22 cellular contexts compared by ENCODE assay signal in genomic region chr1:163781146-163781545, GRCh38.
DNase-seq lines count a peak whose midpoint lies in the region; ATAC-seq, FAIRE-seq and TF ChIP-seq lines count a peak whose summit lies in the region.
"Had no signal": no experiment of that assay in that cellular context is flagged by ENCODE, and none has a peak within 500 bp of the region (broad histone marks: within the 10 kb centered on the region; RNA-seq: fewer than 3 reads in every experiment).

No MANE protein-coding gene starts in this region.

- DNase-seq in HepG2 (ENCODE audit: low spot score) (no peak), right lobe of liver (no peak), adipocyte (ENCODE audit: low read depth) (no peak)
- DNase-seq in stimulated activated CD4-positive, alpha-beta T cell treated with anti-CD3 and anti-CD28 coated beads, Interleukin-4, amount 100 ng/mL, for 24 hours = no peak
- DNase-seq in activated T-helper 1 cell treated with anti-CD3 and anti-CD28 coated beads, Interleukin-12 subunit alpha, Interleukin-12 subunit beta, Interleukin-2, Interleukin-4 antibody, amounts not matched to agents 30 ng/mL and 10 ng/mL and 1 ng/mL, durations not matched to agents 14 hours and 24 hours and 36 hours (ENCODE audit: low spot score) = no peak
- DNase-seq: AML-193; Caco-2; Calu3; CD4-positive, alpha-beta T cell; CD8-positive, alpha-beta T cell; DMS79 treated with DMSO at 0.1 percent for 48 hours; GF-D8 had no signal

- no TSS peak for BruUV-seq in HepG2 (replicated peaks; lab: Mats Ljungman, UMichigan)

- TF ChIP-seq EP300 in HepG2 (IDR thresholded peaks at IDR 0.05; ENCODE audit: low read depth in 2 of 2, low read length in 2 of 2) (no peak), HepG2 (CRISPR knock-in tag; IDR thresholded peaks at IDR 0.05; ENCODE audit: borderline replicate concordance) (no peak)

- no peak for TF ChIP-seq POLR2A in HepG2 (IDR thresholded peaks at IDR 0.05; ENCODE audit: insufficient read depth in 1 of 2, low read depth in 2 of 2, low read length in 2 of 2)
- TF ChIP-seq POLR2A in right lobe of liver (IDR thresholded peaks at IDR 0.05) = no peak

- H3K4me1 ChIP-seq in HepG2 (ENCODE audit: insufficient read depth, low read length) (no peaks in the 10 kb centered on the region), right lobe of liver (no peaks in the 10 kb centered on the region), adipocyte (ENCODE audit: control insufficient read depth, insufficient read depth, low read length) (no peaks in the 10 kb centered on the region)
- H3K4me1 ChIP-seq: A549; BLaER1 treated with 17β-estradiol and CSF1 and Interleukin-3, amounts not matched to agents 10 nM and 100 nM had no signal

- no peak overlapping the region for H3K4me2 ChIP-seq in HepG2 (ENCODE audit: low read depth, low read length)
- H3K4me2 ChIP-seq: A549; BLaER1 treated with 17β-estradiol and CSF1 and Interleukin-3, amounts not matched to agents 10 nM and 100 nM had no signal

- FAIRE-seq in HepG2 (lab: Jason Lieb, UNC) (no peak), TTC549 (lab: Jason Lieb, UNC) (peak; percentile 19)
- FAIRE-seq: A549, G401.6, GM12891, GM19239 had no signal

- no peak for TF ChIP-seq RAD21 in HepG2 (CRISPR knock-in tag; IDR thresholded peaks at IDR 0.05)

- H3K9me3 ChIP-seq in HepG2 (ENCODE audit: low read length) (peaks cover 81% of the 10 kb centered on the region), right lobe of liver (no peaks in the 10 kb centered on the region), adipocyte (ENCODE audit: control insufficient read depth, low read length) (peaks cover 33% of the 10 kb centered on the region)

- H3K36me3 ChIP-seq in HepG2 (replicated peaks in 1 of 2; ENCODE audit: control insufficient read depth in 1 of 2, insufficient read depth in 2 of 2, low read length in 2 of 2) (no peaks in the 10 kb centered on the region), right lobe of liver (no peaks in the 10 kb centered on the region), adipocyte (ENCODE audit: control insufficient read depth, insufficient read depth, low read length, severe bottlenecking) (no peaks in the 10 kb centered on the region)
- H3K36me3 ChIP-seq: BLaER1 treated with 17β-estradiol and CSF1 and Interleukin-3, amounts not matched to agents 10 nM and 100 nM had no signal

- H3K9ac ChIP-seq in HepG2 (ENCODE audit: insufficient read depth, low read depth, low read length) (no peak overlapping the region), adipocyte (ENCODE audit: low read length) (no peak overlapping the region)
- H3K9ac ChIP-seq: BLaER1 treated with 17β-estradiol and CSF1 and Interleukin-3, amounts not matched to agents 10 nM and 100 nM had no signal

- no peaks in the 10 kb centered on the region for H4K20me1 ChIP-seq in HepG2 (ENCODE audit: insufficient read depth, low read length)
- H4K20me1 ChIP-seq: BLaER1 treated with 17β-estradiol and CSF1 and Interleukin-3, amounts not matched to agents 10 nM and 100 nM had no signal

- TF ChIP-seq CTCF in HepG2 (CRISPR knock-in tag; IDR thresholded peaks at IDR 0.05) (no peak), right lobe of liver (IDR thresholded peaks at IDR 0.05) (no peak)

- CTCF ChIA-PET in HepG2 (lab: Yijun Ruan, JAX; ENCODE audit: low intra/inter-chr PET ratio, low total read pairs) = no interaction called here

- no peaks in the 10 kb centered on the region for H3K27me3 Mint-ChIP-seq in activated T-helper 1 cell treated with anti-CD3 and anti-CD28 coated beads, Interleukin-12 subunit alpha, Interleukin-12 subunit beta, Interleukin-2, Interleukin-4 antibody, amounts not matched to agents 30 ng/mL and 10 ng/mL and 1 ng/mL, durations not matched to agents 14 hours and 24 hours and 36 hours (ENCODE audit: insufficient read depth)
- H3K27me3 Mint-ChIP-seq: B cell; CD4-positive, alpha-beta T cell had no signal

- H3K4me3 Mint-ChIP-seq in activated T-helper 1 cell treated with anti-CD3 and anti-CD28 coated beads, Interleukin-12 subunit alpha, Interleukin-12 subunit beta, Interleukin-2, Interleukin-4 antibody, amounts not matched to agents 30 ng/mL and 10 ng/mL and 1 ng/mL, durations not matched to agents 14 hours and 24 hours and 36 hours = no peak overlapping the region
- H3K4me3 Mint-ChIP-seq: B cell; CD4-positive, alpha-beta T cell; CD8-positive, alpha-beta T cell had no signal

- H3K27ac Mint-ChIP-seq in activated T-helper 1 cell treated with anti-CD3 and anti-CD28 coated beads, Interleukin-12 subunit alpha, Interleukin-12 subunit beta, Interleukin-2, Interleukin-4 antibody, amounts not matched to agents 30 ng/mL and 10 ng/mL and 1 ng/mL, durations not matched to agents 14 hours and 24 hours and 36 hours = no peak overlapping the region
- H3K27ac Mint-ChIP-seq: B cell; CD4-positive, alpha-beta T cell; CD8-positive, alpha-beta T cell had no signal

- in situ Hi-C loops in HepG2 (cut with HindIII; ENCODE audit: extremely low pct_ligation_motif_present, low pct_unique_long_range_greater_than_20kb) = no loop called here

- intact Hi-C loops in HepG2 (cut with micrococcal nuclease; ENCODE audit: unreplicated experiment) = no loop called here
- intact Hi-C loops in right lobe of liver (cut with DNase I) = no loop called here
- intact Hi-C loops in activated T-helper 1 cell treated with anti-CD3 and anti-CD28 coated beads, Interleukin-12 subunit alpha, Interleukin-12 subunit beta, Interleukin-2, Interleukin-4 antibody, amounts not matched to agents 30 ng/mL and 10 ng/mL and 1 ng/mL, durations not matched to agents 14 hours and 24 hours and 36 hours (cut with micrococcal nuclease) = no loop called here

- H3K27ac ChIP-seq in HepG2 (ENCODE audit: extremely low read length, insufficient read depth, low read length) (no peak overlapping the region), right lobe of liver (no peak overlapping the region)
- H3K27ac ChIP-seq: 22Rv1; A549; BLaER1 treated with 17β-estradiol and CSF1 and Interleukin-3, amounts not matched to agents 10 nM and 100 nM; C4-2B had no signal

- H3K36me3 Mint-ChIP-seq in activated T-helper 1 cell treated with anti-CD3 and anti-CD28 coated beads, Interleukin-12 subunit alpha, Interleukin-12 subunit beta, Interleukin-2, Interleukin-4 antibody, amounts not matched to agents 30 ng/mL and 10 ng/mL and 1 ng/mL, durations not matched to agents 14 hours and 24 hours and 36 hours (ENCODE audit: low read depth) = no peaks in the 10 kb centered on the region
- H3K36me3 Mint-ChIP-seq: CD8-positive, alpha-beta T cell had no signal

- H3K27me3 ChIP-seq in HepG2 (ENCODE audit: control insufficient read depth in 1 of 2, insufficient read depth in 2 of 2, low read length in 2 of 2) (no peaks in the 10 kb centered on the region), right lobe of liver (no peaks in the 10 kb centered on the region), adipocyte (replicated peaks; ENCODE audit: control insufficient read depth, insufficient read depth, low read length) (no peaks in the 10 kb centered on the region)
- H3K27me3 ChIP-seq: BLaER1 treated with 17β-estradiol and CSF1 and Interleukin-3, amounts not matched to agents 10 nM and 100 nM had no signal

- H3K9me3 Mint-ChIP-seq in activated T-helper 1 cell treated with anti-CD3 and anti-CD28 coated beads, Interleukin-12 subunit alpha, Interleukin-12 subunit beta, Interleukin-2, Interleukin-4 antibody, amounts not matched to agents 30 ng/mL and 10 ng/mL and 1 ng/mL, durations not matched to agents 14 hours and 24 hours and 36 hours = peaks cover 5% of the 10 kb centered on the region

- H3K79me2 ChIP-seq in HepG2 (ENCODE audit: insufficient read depth, low read length) = no peaks in the 10 kb centered on the region

- ATAC-seq in HepG2 (no peak), right lobe of liver (no peak), GM21723 (IDR thresholded peaks at IDR 0.05; ENCODE audit: unreplicated experiment) (no peak)
- ATAC-seq: A549; CD8-positive, alpha-beta T cell had no signal

- H3K4me1 Mint-ChIP-seq in activated T-helper 1 cell treated with anti-CD3 and anti-CD28 coated beads, Interleukin-12 subunit alpha, Interleukin-12 subunit beta, Interleukin-2, Interleukin-4 antibody, amounts not matched to agents 30 ng/mL and 10 ng/mL and 1 ng/mL, durations not matched to agents 14 hours and 24 hours and 36 hours (ENCODE audit: low read depth) = no peaks in the 10 kb centered on the region
- H3K4me1 Mint-ChIP-seq: B cell had no signal

- H3K4me3 ChIP-seq in HepG2 (replicated peaks in 1 of 3; ENCODE audit: insufficient read depth in 1 of 3, low read depth in 2 of 3, low read length in 3 of 3) (no peak overlapping the region), right lobe of liver (no peak overlapping the region), adipocyte (ENCODE audit: low read length) (peak overlapping the region; percentile 37)
- H3K4me3 ChIP-seq: A549; BLaER1 treated with 17β-estradiol and CSF1 and Interleukin-3, amounts not matched to agents 10 nM and 100 nM had no signal

- no peak overlapping the region for H2AFZ ChIP-seq in HepG2 (ENCODE audit: low read length)

- POLR2A ChIA-PET in HepG2 (lab: Yijun Ruan, JAX) = no interaction called here

TF ChIP-seq in HepG2, 621 proteins besides CTCF, POLR2A, EP300 and RAD21:
- TF ChIP-seq ZZZ3 (CRISPR knock-in tag; IDR thresholded peaks at IDR 0.05; ENCODE audit: borderline replicate concordance) = no peak
- TF ChIP-seq ATF7 (IDR thresholded peaks at IDR 0.05) = peak; percentile 17; the same call in 1 of the 2 replicates
- TF ChIP-seq ATF7 (CRISPR knock-in tag; IDR thresholded peaks at IDR 0.05) = no peak
- TF ChIP-seq ZNF317 (CRISPR knock-in tag; IDR thresholded peaks at IDR 0.05) = peak; percentile 58; the same call in 1 of the 2 replicates
